1 cellular context compared by ENCODE assay signal in the genomic region with DNA sequence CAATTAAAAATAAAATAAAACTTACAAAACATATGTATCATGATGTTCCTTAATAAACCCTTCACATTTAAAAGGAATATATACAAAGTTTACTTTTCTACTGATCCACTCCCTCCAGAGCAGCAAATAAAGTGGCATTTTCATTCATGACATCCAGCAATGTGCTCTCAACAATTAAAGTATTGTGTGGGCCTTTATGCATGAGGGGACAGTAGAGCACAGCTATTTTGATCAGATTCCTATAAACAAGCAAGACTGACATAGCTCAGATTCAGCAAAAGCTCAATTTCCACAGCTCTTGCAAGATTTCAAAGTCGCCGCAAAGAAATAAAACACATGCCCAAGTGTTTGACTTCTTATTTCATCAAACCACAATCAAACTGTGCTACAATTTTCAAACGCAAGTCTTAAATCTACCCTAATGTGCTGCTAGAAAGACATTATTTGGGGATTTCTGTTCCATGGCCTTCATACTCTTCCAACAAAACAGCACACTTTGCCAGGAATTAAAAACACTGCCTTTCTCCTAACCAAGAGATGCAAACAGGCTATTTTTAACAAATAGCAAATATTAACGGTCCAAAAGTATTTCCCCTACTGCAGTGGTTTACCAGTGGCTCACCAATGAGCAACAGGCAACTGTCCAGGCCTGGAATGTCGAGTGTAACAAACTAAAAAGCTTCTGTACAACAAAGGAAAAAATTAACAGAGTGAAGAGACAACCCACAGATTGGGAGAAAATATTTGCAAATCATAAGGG.
TF ChIP-seq lines count a peak whose summit lies in the region.

No MANE protein-coding gene starts in this region.

TF ChIP-seq in IMR-90, 13 proteins besides CTCF, POLR2A, EP300 and RAD21 (continued from another document):
- TF ChIP-seq ELK1 (IDR thresholded peaks at IDR 0.05; ENCODE audit: borderline replicate concordance, low read depth, low read length) (no peak), MXI1 (IDR thresholded peaks at IDR 0.05; ENCODE audit: borderline replicate concordance, low read depth, low read length) (no peak), FOS (IDR thresholded peaks at IDR 0.05; ENCODE audit: low read depth, low read length) (no peak), BHLHE40 (IDR thresholded peaks at IDR 0.05; ENCODE audit: low read depth, low read length) (no peak), MAFK (IDR thresholded peaks at IDR 0.05; ENCODE audit: low read depth, low read length) (no peak), SMC3 (IDR thresholded peaks at IDR 0.05; ENCODE audit: low read depth, low read length) (no peak)
TF ChIP-seq in IMR-90: peak in this region for 0.
